1 cellular context compared by ENCODE assay signal in the genomic region with DNA sequence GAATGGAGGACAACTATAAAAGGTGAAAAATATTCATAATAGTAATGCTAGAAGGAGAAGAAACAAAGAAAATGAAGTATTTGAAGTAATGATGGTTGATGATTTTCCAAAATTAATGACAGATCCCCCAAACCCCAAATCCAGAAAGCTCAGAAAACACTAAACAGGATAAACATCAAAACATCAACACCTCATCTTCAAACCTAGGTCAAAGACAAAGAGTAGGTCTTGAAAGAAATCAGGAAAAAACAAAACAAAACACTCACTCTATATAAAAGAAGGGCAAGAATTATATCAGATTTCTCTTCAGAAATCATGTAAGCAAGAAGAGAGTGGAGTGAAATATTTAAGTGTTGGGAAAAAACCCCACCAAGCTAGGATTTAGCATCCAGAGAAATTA.
TF ChIP-seq lines count a peak whose summit lies in the region.

No MANE protein-coding gene starts in this region.

TF ChIP-seq in GM23338, 12 proteins besides CTCF, POLR2A, EP300 and RAD21 (continued from another document):
- TF ChIP-seq ZNF462 (CRISPR knock-in tag; IDR thresholded peaks at IDR 0.05) (no peak), ZNF331 (CRISPR knock-in tag; IDR thresholded peaks at IDR 0.05; ENCODE audit: low read depth) (no peak), CREB1 (CRISPR knock-in tag; IDR thresholded peaks at IDR 0.05; ENCODE audit: low read depth) (no peak)
